17 cellular contexts compared by ENCODE assay signal in the genomic region with DNA sequence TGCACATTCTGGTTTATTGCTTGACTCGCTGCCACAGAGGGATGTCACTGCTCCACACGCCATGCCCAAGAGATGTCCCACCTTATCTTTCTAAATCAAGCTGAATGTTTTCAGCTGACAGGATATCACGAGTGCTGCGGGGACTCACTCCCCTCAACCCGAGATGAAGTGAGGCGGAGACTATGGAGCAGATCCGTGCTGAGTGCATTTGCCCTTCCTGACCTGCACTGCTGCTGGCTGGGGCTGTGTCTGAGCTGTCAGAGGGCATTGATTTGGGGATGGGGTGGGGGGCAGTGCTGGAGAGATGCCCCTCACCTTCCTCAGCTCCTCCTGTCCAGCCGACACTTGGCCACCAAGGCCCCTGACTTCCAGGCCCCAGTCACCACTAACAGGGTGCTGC. TPM values are rescaled to one million over a fixed set of nuclear protein-coding genes. Genes with fewer than 3 reads are reported as not detected.
DNase-seq lines count a peak whose midpoint lies in the region; ATAC-seq and TF ChIP-seq lines count a peak whose summit lies in the region.
"Had no signal": no experiment of that assay in that cellular context is flagged by ENCODE, and none has a peak within 500 bp of the region (broad histone marks: within the 10 kb centered on the region; RNA-seq: fewer than 3 reads in every experiment).

No MANE protein-coding gene starts in this region.

- no peak overlapping the region for H3K27ac Mint-ChIP-seq in natural killer cell treated with Interleukin-12 subunit alpha and Interleukin-12 subunit beta and Interleukin-15 and Interleukin-18, amount 100 ng/mL, for 72 hours
- no peak overlapping the region for H3K27ac Mint-ChIP-seq in natural killer cell
- H3K27ac Mint-ChIP-seq: CD14-positive monocyte; CD4-positive, alpha-beta memory T cell; GM23338 had no signal

- TF ChIP-seq CTCF in natural killer cell (IDR thresholded peaks at IDR 0.05): no peak
- TF ChIP-seq CTCF in suprapubic skin (IDR thresholded peaks at IDR 0.05): no peak

- no peak overlapping the region for H3K27ac ChIP-seq in suprapubic skin
- H3K27ac ChIP-seq: BLaER1, HL-60 had no signal

- no peaks in the 10 kb centered on the region for H3K36me3 ChIP-seq in suprapubic skin
- H3K36me3 ChIP-seq: BLaER1 had no signal

- H3K27me3 Mint-ChIP-seq in natural killer cell treated with Interleukin-12 subunit alpha and Interleukin-12 subunit beta and Interleukin-15 and Interleukin-18, amount 100 ng/mL, for 72 hours: peaks cover 0 to 14% of the 10 kb centered on the region in 2 donors
- peaks cover 14 to 37% of the 10 kb centered on the region in 2 donors for H3K27me3 Mint-ChIP-seq in natural killer cell (ENCODE audit: low read depth in 2 of 2)
- H3K27me3 Mint-ChIP-seq: CD4-positive, alpha-beta memory T cell had no signal

- TF ChIP-seq POLR2A in suprapubic skin (IDR thresholded peaks at IDR 0.05): no peak

- ATAC-seq in natural killer cell treated with Interleukin-12 subunit alpha and Interleukin-12 subunit beta and Interleukin-15 and Interleukin-18, amount 100 ng/mL, for 72 hours: no peak
- no peak for ATAC-seq in natural killer cell

- H3K27me3 ChIP-seq in suprapubic skin: no peaks in the 10 kb centered on the region
- H3K27me3 ChIP-seq: BLaER1 had no signal

- H3K9me3 Mint-ChIP-seq in natural killer cell treated with Interleukin-12 subunit alpha and Interleukin-12 subunit beta and Interleukin-15 and Interleukin-18, amount 100 ng/mL, for 72 hours: no peaks in the 10 kb centered on the region
- H3K9me3 Mint-ChIP-seq in natural killer cell: no peaks in the 10 kb centered on the region
- H3K9me3 Mint-ChIP-seq: CD4-positive, alpha-beta memory T cell; GM23338 had no signal

- TF ChIP-seq EP300 in suprapubic skin (IDR thresholded peaks at IDR 0.05): no peak

- no peak overlapping the region for H3K4me3 ChIP-seq in suprapubic skin
- H3K4me3 ChIP-seq: BLaER1, GM23338 had no signal

- WGBS in suprapubic skin: 72% methylated on average over 8 of the region's 8 CpGs

- intact Hi-C loops in natural killer cell (cut with micrococcal nuclease): no loop called here

- no peaks in the 10 kb centered on the region for H3K36me3 Mint-ChIP-seq in natural killer cell treated with Interleukin-12 subunit alpha and Interleukin-12 subunit beta and Interleukin-15 and Interleukin-18, amount 100 ng/mL, for 72 hours
- no peaks in the 10 kb centered on the region for H3K36me3 Mint-ChIP-seq in natural killer cell
- H3K36me3 Mint-ChIP-seq: CD14-positive monocyte; CD4-positive, alpha-beta memory T cell had no signal

- H3K4me3 Mint-ChIP-seq in natural killer cell treated with Interleukin-12 subunit alpha and Interleukin-12 subunit beta and Interleukin-15 and Interleukin-18, amount 100 ng/mL, for 72 hours: no peak overlapping the region
- no peak overlapping the region for H3K4me3 Mint-ChIP-seq in natural killer cell
- H3K4me3 Mint-ChIP-seq: CD14-positive monocyte; CD4-positive, alpha-beta memory T cell; GM23338 had no signal

- no peaks in the 10 kb centered on the region for H3K9me3 ChIP-seq in suprapubic skin
- H3K9me3 ChIP-seq: BLaER1 had no signal

- peaks cover 3% of the 10 kb centered on the region for H3K4me1 ChIP-seq in suprapubic skin

- peaks cover 8 to 11% of the 10 kb centered on the region in 2 donors for H3K4me1 Mint-ChIP-seq in natural killer cell treated with Interleukin-12 subunit alpha and Interleukin-12 subunit beta and Interleukin-15 and Interleukin-18, amount 100 ng/mL, for 72 hours (ENCODE audit: low read depth in 2 of 2)
- H3K4me1 Mint-ChIP-seq in natural killer cell: peaks cover 14 to 24% of the 10 kb centered on the region in 2 donors

- DNase-seq in natural killer cell treated with Interleukin-12 subunit alpha and Interleukin-12 subunit beta and Interleukin-15 and Interleukin-18, amount 100 ng/mL, for 72 hours (ENCODE audit: low spot score): peak; percentile 10
- DNase-seq in natural killer cell (no peak), mesenteric fat pad (ENCODE audit: low spot score) (peak; percentile 20), suprapubic skin (ENCODE audit: low spot score in 2 of 2) (peak; percentile 49 to 61), NCI-H2107 treated with DMSO at 0.1 percent for 48 hours (lab: John Stamatoyannopoulos, UW; ENCODE audit: unreplicated experiment) (no peak), GF-D8 (lab: John Stamatoyannopoulos, UW) (no peak)
- no peak for DNase-seq in stimulated activated CD4-positive, alpha-beta T cell treated with anti-CD3 and anti-CD28 coated beads, Interleukin-2, amount 100 ng/mL, for 24 hours
- DNase-seq: 8988T; CD4-positive, alpha-beta memory T cell; DMS153; DMS79; GDM1; HCEC 1CT had no signal

RNA-seq across cellular contexts. Expression of gene CSPG4, which starts 40.5 kb away (rescaled TPM):
- total RNA-seq in natural killer cell treated with Interleukin-12 subunit alpha and Interleukin-12 subunit beta and Interleukin-15 and Interleukin-18, amount 100 ng/mL, for 72 hours: not detected
- total RNA-seq in natural killer cell (under 1 TPM; 0.05 to 0.09 (median 0.07) TPM), mesenteric fat pad (105 TPM), suprapubic skin (10 to 100 TPM; 12.8 to 19.7 (median 14.0) TPM)
- total RNA-seq: CD4-positive, alpha-beta memory T cell had no signal

Comparison
In these comparisons a context has a peak if more than half of its experiments do, and no peak if none do; other contexts are left out.
1. DNase-seq: peak in natural killer cell treated with Interleukin-12 subunit alpha and Interleukin-12 subunit beta and Interleukin-15 and Interleukin-18, amount 100 ng/mL, for 72 hours (single experiment), mesenteric fat pad (single experiment) and suprapubic skin (2 of 2); none in natural killer cell (single experiment), stimulated activated CD4-positive, alpha-beta T cell treated with anti-CD3 and anti-CD28 coated beads, Interleukin-2, amount 100 ng/mL, for 24 hours (0 of 2), NCI-H2107 treated with DMSO at 0.1 percent for 48 hours (single experiment) and GF-D8 (single experiment).
2. RNA of gene CSPG4, which starts 40.5 kb away (total RNA-seq): 105 TPM in mesenteric fat pad (single experiment) and 12.8 to 19.7 TPM in suprapubic skin; 0.05 to 0.09 TPM in natural killer cell and not detected in natural killer cell treated with Interleukin-12 subunit alpha and Interleukin-12 subunit beta and Interleukin-15 and Interleukin-18, amount 100 ng/mL, for 72 hours; every median in the first group is over 10 times any median in the second.